ENCODE assay signal across 13 cellular contexts in genomic region chr2:26521913-26522180, GRCh38. TPM values are rescaled to one million over a fixed set of nuclear protein-coding genes. Genes with fewer than 3 reads are reported as not detected.
"Had no signal": no experiment of that assay in that cellular context is flagged by ENCODE, and none has a peak within 500 bp of the region (broad histone marks: within the 10 kb centered on the region; RNA-seq: fewer than 3 reads in every experiment).

No MANE protein-coding gene starts in this region.

- H3K9me3 ChIP-seq: breast epithelium, esophagus muscularis mucosa, mucosa of descending colon, psoas muscle had no signal

- ATAC-seq: natural killer cell, psoas muscle, T-helper 17 cell had no signal

- H3K36me3 ChIP-seq: breast epithelium, esophagus muscularis mucosa had no signal

- H3K4me1 ChIP-seq: breast epithelium, esophagus muscularis mucosa, psoas muscle had no signal

- H3K27ac ChIP-seq: breast epithelium, esophagus muscularis mucosa, psoas muscle had no signal

- DNase-seq: activated CD4-positive, alpha-beta T cell treated with anti-CD3 and anti-CD28 coated beads, Interleukin-2, amount 50 U/mL, for 4 hours; activated CD4-positive, CD25-positive, alpha-beta regulatory T cell; activated naive CD8-positive, alpha-beta T cell treated with anti-CD3 and anti-CD28 coated beads, Interleukin-2, amount 10 ng/mL, durations not matched to agents 7 days and 5 days; activated T-cell treated with anti-CD3 and anti-CD28 coated beads, Interleukin-2, amount 50 U/mL, for 24 hours; anterior cingulate cortex; mammary epithelial cell; natural killer cell; psoas muscle; stimulated activated CD4-positive, alpha-beta T cell treated with anti-CD3 and anti-CD28 coated beads, Interleukin-4, amount 100 ng/mL, for 24 hours; T-helper 17 cell had no signal

- H3K4me3 ChIP-seq: breast epithelium, esophagus muscularis mucosa, mucosa of descending colon, psoas muscle had no signal

RNA-seq across cellular contexts. Expression of gene OTOF, which starts 43.9 kb away (rescaled TPM):
- total RNA-seq: mammary epithelial cell had no signal
- polyA plus RNA-seq: mammary epithelial cell had no signal
